ENCODE assay signal across 1 cellular context in the genomic region with DNA sequence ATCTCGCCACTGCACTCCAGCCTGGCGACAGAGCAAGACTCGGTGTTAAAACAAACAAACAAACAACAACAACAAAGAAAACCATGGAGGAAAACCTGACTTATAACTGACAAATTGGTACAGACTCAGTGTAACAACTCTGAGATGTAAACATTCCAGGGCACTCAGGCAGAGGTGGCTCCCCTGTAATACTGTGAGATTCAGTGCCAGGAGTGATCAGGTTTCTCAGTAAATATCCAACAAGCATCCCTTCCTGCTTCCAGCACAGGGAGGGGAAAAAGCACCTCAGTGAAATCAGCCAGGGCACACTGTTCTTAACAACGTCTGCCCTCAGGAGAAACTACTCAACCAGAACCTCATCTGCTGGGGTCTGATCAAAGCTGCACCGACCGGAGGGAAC.
TF ChIP-seq lines count a peak whose summit lies in the region.

No MANE protein-coding gene starts in this region.

TF ChIP-seq in HepG2, 621 proteins besides CTCF, POLR2A, EP300 and RAD21 (continued from another document):
- TF ChIP-seq, protein P1, sequence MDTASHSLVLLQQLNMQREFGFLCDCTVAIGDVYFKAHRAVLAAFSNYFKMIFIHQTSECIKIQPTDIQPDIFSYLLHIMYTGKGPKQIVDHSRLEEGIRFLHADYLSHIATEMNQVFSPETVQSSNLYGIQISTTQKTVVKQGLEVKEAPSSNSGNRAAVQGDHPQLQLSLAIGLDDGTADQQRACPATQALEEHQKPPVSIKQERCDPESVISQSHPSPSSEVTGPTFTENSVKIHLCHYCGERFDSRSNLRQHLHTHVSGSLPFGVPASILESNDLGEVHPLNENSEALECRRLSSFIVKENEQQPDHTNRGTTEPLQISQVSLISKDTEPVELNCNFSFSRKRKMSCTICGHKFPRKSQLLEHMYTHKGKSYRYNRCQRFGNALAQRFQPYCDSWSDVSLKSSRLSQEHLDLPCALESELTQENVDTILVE (CRISPR knock-in tag; IDR thresholded peaks at IDR 0.05), result no peak
- TF ChIP-seq, protein P2, sequence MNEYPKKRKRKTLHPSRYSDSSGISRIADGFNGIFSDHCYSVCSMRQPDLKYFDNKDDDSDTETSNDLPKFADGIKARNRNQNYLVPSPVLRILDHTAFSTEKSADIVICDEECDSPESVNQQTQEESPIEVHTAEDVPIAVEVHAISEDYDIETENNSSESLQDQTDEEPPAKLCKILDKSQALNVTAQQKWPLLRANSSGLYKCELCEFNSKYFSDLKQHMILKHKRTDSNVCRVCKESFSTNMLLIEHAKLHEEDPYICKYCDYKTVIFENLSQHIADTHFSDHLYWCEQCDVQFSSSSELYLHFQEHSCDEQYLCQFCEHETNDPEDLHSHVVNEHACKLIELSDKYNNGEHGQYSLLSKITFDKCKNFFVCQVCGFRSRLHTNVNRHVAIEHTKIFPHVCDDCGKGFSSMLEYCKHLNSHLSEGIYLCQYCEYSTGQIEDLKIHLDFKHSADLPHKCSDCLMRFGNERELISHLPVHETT (CRISPR knock-in tag; conservative IDR thresholded peaks at IDR 0.05), result no peak
- TF ChIP-seq ZNF577 (CRISPR knock-in tag; IDR thresholded peaks at IDR 0.05; ENCODE audit: borderline replicate concordance, low read depth) (no peak), GPN1 (CRISPR knock-in tag; IDR thresholded peaks at IDR 0.05; ENCODE audit: borderline replicate concordance) (no peak), STAT5B (CRISPR knock-in tag; IDR thresholded peaks at IDR 0.05) (no peak), NFYB (CRISPR knock-in tag; IDR thresholded peaks at IDR 0.05) (no peak), ZNF234 (CRISPR knock-in tag; conservative IDR thresholded peaks at IDR 0.05) (no peak)
- TF ChIP-seq, protein P3, sequence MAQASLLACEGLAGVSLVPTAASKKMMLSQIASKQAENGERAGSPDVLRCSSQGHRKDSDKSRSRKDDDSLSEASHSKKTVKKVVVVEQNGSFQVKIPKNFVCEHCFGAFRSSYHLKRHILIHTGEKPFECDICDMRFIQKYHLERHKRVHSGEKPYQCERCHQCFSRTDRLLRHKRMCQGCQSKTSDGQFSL (CRISPR knock-in tag; IDR thresholded peaks at IDR 0.05), result no peak
- TF ChIP-seq, protein P4, sequence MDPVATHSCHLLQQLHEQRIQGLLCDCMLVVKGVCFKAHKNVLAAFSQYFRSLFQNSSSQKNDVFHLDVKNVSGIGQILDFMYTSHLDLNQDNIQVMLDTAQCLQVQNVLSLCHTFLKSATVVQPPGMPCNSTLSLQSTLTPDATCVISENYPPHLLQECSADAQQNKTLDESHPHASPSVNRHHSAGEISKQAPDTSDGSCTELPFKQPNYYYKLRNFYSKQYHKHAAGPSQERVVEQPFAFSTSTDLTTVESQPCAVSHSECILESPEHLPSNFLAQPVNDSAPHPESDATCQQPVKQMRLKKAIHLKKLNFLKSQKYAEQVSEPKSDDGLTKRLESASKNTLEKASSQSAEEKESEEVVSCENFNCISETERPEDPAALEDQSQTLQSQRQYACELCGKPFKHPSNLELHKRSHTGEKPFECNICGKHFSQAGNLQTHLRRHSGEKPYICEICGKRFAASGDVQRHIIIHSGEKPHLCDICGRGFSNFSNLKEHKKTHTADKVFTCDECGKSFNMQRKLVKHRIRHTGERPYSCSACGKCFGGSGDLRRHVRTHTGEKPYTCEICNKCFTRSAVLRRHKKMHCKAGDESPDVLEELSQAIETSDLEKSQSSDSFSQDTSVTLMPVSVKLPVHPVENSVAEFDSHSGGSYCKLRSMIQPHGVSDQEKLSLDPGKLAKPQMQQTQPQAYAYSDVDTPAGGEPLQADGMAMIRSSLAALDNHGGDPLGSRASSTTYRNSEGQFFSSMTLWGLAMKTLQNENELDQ (CRISPR knock-in tag; IDR thresholded peaks at IDR 0.05; ENCODE audit: borderline replicate concordance), result no peak
TF ChIP-seq in HepG2: peak in this region for 0.
